3 cellular contexts compared by ENCODE assay signal in genomic region chr1:21707891-21708290, GRCh38.
TF ChIP-seq lines count a peak whose summit lies in the region.

No MANE protein-coding gene starts in this region.

TF ChIP-seq in GM23338, 12 proteins besides CTCF, POLR2A, EP300 and RAD21 (continues in another document):
- TF ChIP-seq REST (IDR thresholded peaks at IDR 0.05; ENCODE audit: unreplicated experiment) = no peak
- TF ChIP-seq CREB1 (CRISPR knock-in tag; IDR thresholded peaks at IDR 0.05; ENCODE audit: low read depth) = no peak
- no peak for TF ChIP-seq NANOG (IDR thresholded peaks at IDR 0.05; ENCODE audit: borderline replicate concordance)
- no peak for TF ChIP-seq STAT1 (IDR thresholded peaks at IDR 0.05; ENCODE audit: unreplicated experiment)
- no peak for TF ChIP-seq POLR2AphosphoS5 (IDR thresholded peaks at IDR 0.05; ENCODE audit: low read depth)
- TF ChIP-seq ZNF331 (CRISPR knock-in tag; IDR thresholded peaks at IDR 0.05; ENCODE audit: low read depth) = no peak
- TF ChIP-seq ETS1 (IDR thresholded peaks at IDR 0.05) = no peak
- no peak for TF ChIP-seq EZH2phosphoT487 (IDR thresholded peaks at IDR 0.05; ENCODE audit: unreplicated experiment)
- no peak for TF ChIP-seq EZH2 (IDR thresholded peaks at IDR 0.05; ENCODE audit: low read depth, unreplicated experiment)

TF ChIP-seq in K562, 482 proteins besides CTCF, POLR2A, EP300 and RAD21:
- TF ChIP-seq ZNF695 (CRISPR knock-in tag; IDR thresholded peaks at IDR 0.05) (no peak), ZNF23 (CRISPR knock-in tag; IDR thresholded peaks at IDR 0.05) (no peak), SUPT5H (IDR thresholded peaks at IDR 0.05) (0 out of 2 replicates have a peak, but pooled peaks have one; percentile 15), ZNF124 (CRISPR knock-in tag; IDR thresholded peaks at IDR 0.05) (no peak), FUS (optimal IDR thresholded peaks at IDR 0.05; ENCODE audit: low read depth, low read length) (no peak), CBX8 (IDR thresholded peaks at IDR 0.05; ENCODE audit: borderline replicate concordance, extremely low read depth, low read depth, low read length, poor library complexity, severe bottlenecking) (no peak), SMARCB1 (IDR thresholded peaks at IDR 0.05; ENCODE audit: insufficient read length, low read depth) (no peak), HMG20A (CRISPR knock-in tag; conservative IDR thresholded peaks at IDR 0.05) (no peak), ZNF717 (CRISPR knock-in tag; IDR thresholded peaks at IDR 0.05) (no peak), NFIC (IDR thresholded peaks at IDR 0.05) (peak; percentile 83), USF1 (CRISPR knock-in tag; IDR thresholded peaks at IDR 0.05) (0 out of 2 replicates have a peak, but pooled peaks have one; percentile 11), RBM22 (IDR thresholded peaks at IDR 0.05; ENCODE audit: low read depth, low read length, poor library complexity, severe bottlenecking) (no peak)

TF ChIP-seq in HEK293T, 16 proteins besides CTCF, POLR2A, EP300 and RAD21:
- TF ChIP-seq FOXK2 (IDR thresholded peaks at IDR 0.05) (no peak), SP1 (IDR thresholded peaks at IDR 0.05) (no peak), PKNOX1 (IDR thresholded peaks at IDR 0.05) (no peak)
